ENCODE assay signal across 35 cellular contexts in the genomic region with DNA sequence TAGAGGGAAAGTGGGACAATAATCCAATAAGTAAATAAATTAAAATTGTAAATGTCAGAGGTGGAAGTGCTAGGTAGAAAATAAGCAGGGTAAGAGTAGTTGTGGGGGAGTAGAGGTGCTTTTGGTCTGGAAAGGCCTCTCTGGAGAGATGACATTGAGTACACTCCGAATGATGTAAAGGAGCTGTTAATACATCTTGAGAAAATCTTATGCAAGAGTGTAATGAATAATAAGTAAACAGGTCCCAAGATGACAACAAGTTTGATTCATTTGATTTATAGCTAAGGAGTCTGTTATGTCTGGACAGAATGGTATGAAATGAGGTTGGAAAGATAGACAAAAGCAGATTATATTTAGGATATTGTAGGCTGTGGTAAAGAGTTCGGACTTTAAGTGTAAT.
DNase-seq lines count a peak whose midpoint lies in the region; ATAC-seq, FAIRE-seq and TF ChIP-seq lines count a peak whose summit lies in the region.
"Had no signal": no experiment of that assay in that cellular context is flagged by ENCODE, and none has a peak within 500 bp of the region (broad histone marks: within the 10 kb centered on the region; RNA-seq: fewer than 3 reads in every experiment).

No MANE protein-coding gene starts in this region.

- H2AFZ ChIP-seq in astrocyte (ENCODE audit: low read depth, low read length): no peak overlapping the region

- no peak overlapping the region for H3K27ac ChIP-seq in astrocyte (ENCODE audit: low read depth, low read length)
- H3K27ac ChIP-seq: C4-2B, esophagus squamous epithelium, left ventricle myocardium inferior, prostate gland, sigmoid colon, SK-N-MC, upper lobe of right lung had no signal

- DNase-seq in LHCN-M2 (ENCODE audit: low read depth) (peak; percentile 61), astrocyte (ENCODE audit: low read depth) (peak; percentile 65), fibroblast of the aortic adventitia (ENCODE audit: low read depth) (peak; percentile 37), skeletal muscle cell (ENCODE audit: low read depth) (peak; percentile 16), 8988T (no peak), mesothelial cell of epicardium (ENCODE audit: low spot score in 2 of 2, unreplicated experiment in 2 of 2) (no peak)
- DNase-seq: activated B cell treated with CpG ODN at 0.5 μM for 24 hours; activated gamma-delta T cell; activated naive CD8-positive, alpha-beta T cell treated with anti-CD3 and anti-CD28 coated beads, Interleukin-2, amount 10 ng/mL, durations not matched to agents 7 days and 5 days; activated T-cell treated with anti-CD3 and anti-CD28 coated beads, Interleukin-2, amount 50 U/mL, for 24 hours; central memory CD4-positive, alpha-beta T cell; COR-L47; cortex of kidney; DMS53; effector memory CD8-positive, alpha-beta T cell; esophagus squamous epithelium; immature natural killer cell; Kasumi-1; left ventricle myocardium inferior; midbrain; naive thymus-derived CD4-positive, alpha-beta T cell; NCI-H1436 treated with DMSO at 0.1 percent for 48 hours; NCI-H446 treated with DMSO at 0.1 percent for 48 hours; RPMI8226; sigmoid colon; stimulated activated CD4-positive, alpha-beta T cell treated with anti-CD3 and anti-CD28 coated beads, Interleukin-15, amount 100 ng/mL, for 24 hours; stimulated activated naive CD4-positive, alpha-beta T cell; upper lobe of right lung had no signal

- H3K27me3 ChIP-seq in astrocyte (ENCODE audit: insufficient read depth, low read length): no peaks in the 10 kb centered on the region
- H3K27me3 ChIP-seq: esophagus squamous epithelium, sigmoid colon, upper lobe of right lung had no signal

- FAIRE-seq in astrocyte (lab: Jason Lieb, UNC): peak; percentile 26
- FAIRE-seq: HepG2 had no signal

- H3K4me1 ChIP-seq in astrocyte (ENCODE audit: insufficient read depth, low read length): no peaks in the 10 kb centered on the region
- H3K4me1 ChIP-seq: esophagus squamous epithelium had no signal

- H3K27ac Mint-ChIP-seq in astrocyte (ENCODE audit: unreplicated experiment) (no peak overlapping the region), mesothelial cell of epicardium (no peak overlapping the region)
- H3K27ac Mint-ChIP-seq: activated B cell treated with CpG ODN at 0.5 μM for 24 hours; activated naive CD8-positive, alpha-beta T cell treated with anti-CD3 and anti-CD28 coated beads, Interleukin-2, amount 10 ng/mL, durations not matched to agents 7 days and 5 days; activated T-cell treated with anti-CD3 and anti-CD28 coated beads, Interleukin-2, amount 50 U/mL, for 24 hours; effector memory CD8-positive, alpha-beta T cell; immature natural killer cell; naive thymus-derived CD4-positive, alpha-beta T cell; T-helper 1 cell treated with Interleukin-12 subunit alpha and Interleukin-12 subunit beta and Interleukin-4 antibody, amounts not matched to agents 30 μg/mL and 1 μg/mL, for 36 hours had no signal

- peaks cover 14% of the 10 kb centered on the region for H4K20me1 ChIP-seq in astrocyte (ENCODE audit: insufficient read depth, low read length)

- no peaks in the 10 kb centered on the region for H3K9me3 ChIP-seq in astrocyte (ENCODE audit: insufficient read depth, low read depth, low read length)
- H3K9me3 ChIP-seq: esophagus squamous epithelium, left ventricle myocardium inferior, prostate gland, sigmoid colon, upper lobe of right lung had no signal

- H3K4me2 ChIP-seq in astrocyte (ENCODE audit: low read length): no peak overlapping the region

- H3K4me3 ChIP-seq in astrocyte (ENCODE audit: insufficient read depth, low read depth, low read length) (no peak overlapping the region), fibroblast of the aortic adventitia (ENCODE audit: low read depth, low read length) (no peak overlapping the region), skeletal muscle cell (ENCODE audit: low read depth, low read length) (no peak overlapping the region)
- H3K4me3 ChIP-seq: esophagus squamous epithelium, left ventricle myocardium inferior, prostate gland, sigmoid colon, SK-N-MC, upper lobe of right lung had no signal

- no peaks in the 10 kb centered on the region for H3K36me3 Mint-ChIP-seq in astrocyte (ENCODE audit: low read depth, unreplicated experiment)
- H3K36me3 Mint-ChIP-seq in mesothelial cell of epicardium: peaks cover 3% of the 10 kb centered on the region
- H3K36me3 Mint-ChIP-seq: immature natural killer cell had no signal

- H3K36me3 ChIP-seq in astrocyte (ENCODE audit: insufficient read depth, low read length): no peaks in the 10 kb centered on the region
- H3K36me3 ChIP-seq: esophagus squamous epithelium, left ventricle myocardium inferior, prostate gland, sigmoid colon, upper lobe of right lung had no signal

- H3K9ac ChIP-seq in astrocyte (ENCODE audit: low read length): no peak overlapping the region

- no peak for ATAC-seq in GM21381 (IDR thresholded peaks at IDR 0.05; ENCODE audit: unreplicated experiment)
- no peak for ATAC-seq in HG03442 (IDR thresholded peaks at IDR 0.05; ENCODE audit: unreplicated experiment)
- ATAC-seq: effector memory CD8-positive, alpha-beta T cell; HepG2; naive thymus-derived CD4-positive, alpha-beta T cell; upper lobe of right lung had no signal

- no peak for TF ChIP-seq CTCF in astrocyte (IDR thresholded peaks at IDR 0.05; ENCODE audit: insufficient read depth, low read depth, low read length)
- no peak for TF ChIP-seq CTCF in fibroblast of the aortic adventitia (IDR thresholded peaks at IDR 0.05; ENCODE audit: insufficient read depth, low read length)
- TF ChIP-seq CTCF in mesothelial cell of epicardium (IDR thresholded peaks at IDR 0.05; ENCODE audit: unreplicated experiment): no peak

- H3K9me3 Mint-ChIP-seq in astrocyte (ENCODE audit: unreplicated experiment): no peaks in the 10 kb centered on the region
- H3K9me3 Mint-ChIP-seq in mesothelial cell of epicardium: no peaks in the 10 kb centered on the region
- H3K9me3 Mint-ChIP-seq: activated B cell treated with CpG ODN at 0.5 μM for 24 hours; activated naive CD8-positive, alpha-beta T cell treated with anti-CD3 and anti-CD28 coated beads, Interleukin-2, amount 10 ng/mL, durations not matched to agents 7 days and 5 days; activated T-cell treated with anti-CD3 and anti-CD28 coated beads, Interleukin-2, amount 50 U/mL, for 24 hours; effector memory CD8-positive, alpha-beta T cell; immature natural killer cell; naive thymus-derived CD4-positive, alpha-beta T cell; T-helper 1 cell treated with Interleukin-12 subunit alpha and Interleukin-12 subunit beta and Interleukin-4 antibody, amounts not matched to agents 30 μg/mL and 1 μg/mL, for 36 hours had no signal

- H3K4me3 Mint-ChIP-seq in astrocyte (ENCODE audit: unreplicated experiment) (no peak overlapping the region), mesothelial cell of epicardium (no peak overlapping the region)
- H3K4me3 Mint-ChIP-seq: activated B cell treated with CpG ODN at 0.5 μM for 24 hours; activated naive CD8-positive, alpha-beta T cell treated with anti-CD3 and anti-CD28 coated beads, Interleukin-2, amount 10 ng/mL, durations not matched to agents 7 days and 5 days; activated T-cell treated with anti-CD3 and anti-CD28 coated beads, Interleukin-2, amount 50 U/mL, for 24 hours; effector memory CD8-positive, alpha-beta T cell; immature natural killer cell; naive thymus-derived CD4-positive, alpha-beta T cell; T-helper 1 cell treated with Interleukin-12 subunit alpha and Interleukin-12 subunit beta and Interleukin-4 antibody, amounts not matched to agents 30 μg/mL and 1 μg/mL, for 36 hours had no signal

- H3K27me3 Mint-ChIP-seq in astrocyte (ENCODE audit: low read depth, unreplicated experiment) (no peaks in the 10 kb centered on the region), mesothelial cell of epicardium (ENCODE audit: low read depth) (no peaks in the 10 kb centered on the region)
- H3K27me3 Mint-ChIP-seq: activated B cell treated with CpG ODN at 0.5 μM for 24 hours; activated naive CD8-positive, alpha-beta T cell treated with anti-CD3 and anti-CD28 coated beads, Interleukin-2, amount 10 ng/mL, durations not matched to agents 7 days and 5 days; activated T-cell treated with anti-CD3 and anti-CD28 coated beads, Interleukin-2, amount 50 U/mL, for 24 hours; effector memory CD8-positive, alpha-beta T cell; naive thymus-derived CD4-positive, alpha-beta T cell had no signal

- no peaks in the 10 kb centered on the region for H3K4me1 Mint-ChIP-seq in astrocyte (ENCODE audit: low read depth, unreplicated experiment)
- H3K4me1 Mint-ChIP-seq in mesothelial cell of epicardium: peaks cover 7% of the 10 kb centered on the region
- H3K4me1 Mint-ChIP-seq: activated B cell treated with CpG ODN at 0.5 μM for 24 hours; activated naive CD8-positive, alpha-beta T cell treated with anti-CD3 and anti-CD28 coated beads, Interleukin-2, amount 10 ng/mL, durations not matched to agents 7 days and 5 days had no signal

- no peaks in the 10 kb centered on the region for H3K79me2 ChIP-seq in astrocyte (ENCODE audit: insufficient read depth, low read length)

Comparison
In these comparisons a context has a peak if more than half of its experiments do, and no peak if none do; other contexts are left out.
1. DNase-seq: peak in LHCN-M2 (single experiment), astrocyte (single experiment), fibroblast of the aortic adventitia (single experiment) and skeletal muscle cell (single experiment); none in 8988T (single experiment) and mesothelial cell of epicardium (0 of 2).